8 cellular contexts compared by ENCODE assay signal in the genomic region with DNA sequence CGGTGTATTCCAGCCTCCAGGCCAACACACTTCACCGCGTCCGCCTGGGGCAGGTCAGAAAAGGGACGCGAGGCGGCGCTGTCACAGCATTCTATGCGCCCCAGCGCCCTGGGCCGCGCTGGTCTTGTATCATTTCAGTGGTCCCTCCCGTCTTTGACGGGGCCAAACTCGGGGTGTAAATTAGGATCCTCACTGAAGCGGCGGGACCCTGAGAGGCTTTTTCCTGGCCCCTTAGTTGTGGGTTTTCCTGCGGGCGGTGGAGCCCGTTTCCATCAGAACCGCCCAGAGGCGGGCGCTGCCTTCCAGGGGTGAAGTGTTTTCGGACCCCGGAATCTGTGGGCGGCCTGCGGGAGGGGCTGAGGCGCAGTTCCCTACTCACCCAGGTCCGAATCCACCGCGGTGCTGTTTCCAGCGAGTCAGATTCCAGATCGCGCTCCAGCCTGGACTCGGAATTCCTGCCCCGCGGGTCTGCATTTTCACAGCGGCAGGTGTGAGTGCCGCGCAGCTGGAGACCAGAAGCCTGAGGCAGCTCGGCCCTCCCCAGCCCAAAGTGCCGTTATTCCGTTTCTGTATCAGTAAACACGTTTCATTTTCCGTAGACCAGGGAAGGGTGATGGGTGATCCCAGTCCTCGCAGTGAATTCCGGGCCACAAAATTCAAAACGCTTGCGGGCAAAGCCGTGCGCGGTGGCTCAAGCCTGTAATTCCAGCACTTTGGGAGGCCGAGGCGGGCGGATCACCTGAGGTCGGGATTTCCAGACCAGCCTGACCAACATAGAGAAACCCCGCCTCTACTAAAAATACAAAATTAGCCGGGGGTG. TPM values are rescaled to one million over a fixed set of nuclear protein-coding genes. Genes with fewer than 3 reads are reported as not detected.
DNase-seq lines count a peak whose midpoint lies in the region; ATAC-seq, FAIRE-seq and TF ChIP-seq lines count a peak whose summit lies in the region.

No MANE protein-coding gene starts in this region.

- in situ Hi-C loops in HAP-1 (cut with MboI; ENCODE audit: low sequenced_read_pairs): loop anchor here (5.0 kb wide), 1 partner anchor 48 kb away; the partner anchor contains the start of gene DDX39B

- no peak for TF ChIP-seq POLR2A in spleen (IDR thresholded peaks at IDR 0.05)

- ATAC-seq in WTC11 (peak; percentile 67), HG02840 (IDR thresholded peaks at IDR 0.05; ENCODE audit: low FRiP score, unreplicated experiment) (no peak)

- H3K27me3 ChIP-seq in HAP-1 (ENCODE audit: low read depth) (no peaks in the 10 kb centered on the region), bronchial epithelial cell (ENCODE audit: control insufficient read depth, insufficient read depth, low read length) (no peaks in the 10 kb centered on the region), spleen (replicated peaks in 1 of 7) (no peaks in the 10 kb centered on the region)

- no peaks in the 10 kb centered on the region for H3K36me3 Mint-ChIP-seq in WTC11

- H3K4me3 Mint-ChIP-seq in WTC11: peak overlapping the region; percentile 91

- H3K36me3 ChIP-seq in HAP-1 (replicated peaks) (no peaks in the 10 kb centered on the region), bronchial epithelial cell (ENCODE audit: control insufficient read depth, insufficient read depth, low read length) (no peaks in the 10 kb centered on the region), spleen (no peaks in the 10 kb centered on the region)

- H3K9me3 Mint-ChIP-seq in WTC11: no peaks in the 10 kb centered on the region

- peak; percentile 60 for DNase-seq in DMS79 treated with DMSO at 0.1 percent for 48 hours (lab: John Stamatoyannopoulos, UW)
- peak; percentile 84 to 91 for DNase-seq in HAP-1 (ENCODE audit: low spot score in 2 of 2)
- DNase-seq in NCI-H2029 (lab: John Stamatoyannopoulos, UW): peak; percentile 60
- DNase-seq in WTC11 (ENCODE audit: low spot score): peak; percentile 92
- peak; percentile 51 for DNase-seq in bronchial epithelial cell (ENCODE audit: low read depth)
- DNase-seq in iris pigment epithelial cell (ENCODE audit: low read depth): peak; percentile 81
- peak; percentile 95 for DNase-seq in spleen

- peak overlapping the region; percentile 59 for H3K4me3 ChIP-seq in HAP-1
- H3K4me3 ChIP-seq in bronchial epithelial cell (ENCODE audit: low read depth, low read length): peak overlapping the region; percentile 53
- peak overlapping the region; percentile 44 to 87 (median 62) for H3K4me3 ChIP-seq in spleen

- POLR2A ChIA-PET in WTC11 (lab: Charles Lee): interaction anchor here (0.6 to 1.1 kb wide), 3 partner anchors 36 to 149 kb away, joined by 3 read pairs; partner anchors contain the start of gene DDX39B

- intact Hi-C loops in spleen (cut with DNase I; ENCODE audit: low total_unique reads): loop anchor here (10.0 kb wide), 1 partner anchor 89 kb away; the partner anchor contains the start of gene MICA

- peaks cover 30% of the 10 kb centered on the region for H3K27me3 Mint-ChIP-seq in WTC11 (ENCODE audit: low read depth)

- CTCF ChIA-PET in WTC11 (lab: Charles Lee): interaction anchor here (1.0 to 2.0 kb wide), 7 partner anchors 17 to 104 kb away, joined by 3 to 15 read pairs (median 5); partner anchors contain the start of genes ATP6V1G2 and MCCD1

- H3K9me3 ChIP-seq in HAP-1 (no peaks in the 10 kb centered on the region), spleen (no peaks in the 10 kb centered on the region)

- peak overlapping the region; percentile 91 for H3K27ac Mint-ChIP-seq in WTC11

- TF ChIP-seq CTCF in WTC11 (IDR thresholded peaks at IDR 0.05) (peak; percentile 73), bronchial epithelial cell (IDR thresholded peaks at IDR 0.05; ENCODE audit: insufficient read depth, low read length, severe bottlenecking) (peak; percentile 89), spleen (IDR thresholded peaks at IDR 0.05 in 8 of 11, conservative IDR thresholded peaks at IDR 0.05 in 3 of 11) (peak; percentile 53 to 93 (median 88))

- FAIRE-seq in bronchial epithelial cell (lab: Jason Lieb, UNC): no peak

- H3K4me1 Mint-ChIP-seq in WTC11: peaks cover 57% of the 10 kb centered on the region

- WGBS in spleen, 5 donors: 0 to 1% (median 0%) methylated on average over 37 to 58 of the region's 58 CpGs

- peaks cover 24% of the 10 kb centered on the region for H3K4me1 ChIP-seq in HAP-1
- H3K4me1 ChIP-seq in spleen: peaks cover 31 to 67% (median 51%) of the 10 kb centered on the region in 6 donors

- peak overlapping the region; percentile 84 to 95 (median 93) for H3K27ac ChIP-seq in spleen

TF ChIP-seq in WTC11, 78 proteins besides CTCF, POLR2A, EP300 and RAD21:
- TF ChIP-seq HMGXB4 (CRISPR knock-in tag; IDR thresholded peaks at IDR 0.05): peak; percentile 72
- TF ChIP-seq ELF4 (CRISPR knock-in tag; IDR thresholded peaks at IDR 0.05; ENCODE audit: low read depth): no peak
- TF ChIP-seq, protein P1, sequence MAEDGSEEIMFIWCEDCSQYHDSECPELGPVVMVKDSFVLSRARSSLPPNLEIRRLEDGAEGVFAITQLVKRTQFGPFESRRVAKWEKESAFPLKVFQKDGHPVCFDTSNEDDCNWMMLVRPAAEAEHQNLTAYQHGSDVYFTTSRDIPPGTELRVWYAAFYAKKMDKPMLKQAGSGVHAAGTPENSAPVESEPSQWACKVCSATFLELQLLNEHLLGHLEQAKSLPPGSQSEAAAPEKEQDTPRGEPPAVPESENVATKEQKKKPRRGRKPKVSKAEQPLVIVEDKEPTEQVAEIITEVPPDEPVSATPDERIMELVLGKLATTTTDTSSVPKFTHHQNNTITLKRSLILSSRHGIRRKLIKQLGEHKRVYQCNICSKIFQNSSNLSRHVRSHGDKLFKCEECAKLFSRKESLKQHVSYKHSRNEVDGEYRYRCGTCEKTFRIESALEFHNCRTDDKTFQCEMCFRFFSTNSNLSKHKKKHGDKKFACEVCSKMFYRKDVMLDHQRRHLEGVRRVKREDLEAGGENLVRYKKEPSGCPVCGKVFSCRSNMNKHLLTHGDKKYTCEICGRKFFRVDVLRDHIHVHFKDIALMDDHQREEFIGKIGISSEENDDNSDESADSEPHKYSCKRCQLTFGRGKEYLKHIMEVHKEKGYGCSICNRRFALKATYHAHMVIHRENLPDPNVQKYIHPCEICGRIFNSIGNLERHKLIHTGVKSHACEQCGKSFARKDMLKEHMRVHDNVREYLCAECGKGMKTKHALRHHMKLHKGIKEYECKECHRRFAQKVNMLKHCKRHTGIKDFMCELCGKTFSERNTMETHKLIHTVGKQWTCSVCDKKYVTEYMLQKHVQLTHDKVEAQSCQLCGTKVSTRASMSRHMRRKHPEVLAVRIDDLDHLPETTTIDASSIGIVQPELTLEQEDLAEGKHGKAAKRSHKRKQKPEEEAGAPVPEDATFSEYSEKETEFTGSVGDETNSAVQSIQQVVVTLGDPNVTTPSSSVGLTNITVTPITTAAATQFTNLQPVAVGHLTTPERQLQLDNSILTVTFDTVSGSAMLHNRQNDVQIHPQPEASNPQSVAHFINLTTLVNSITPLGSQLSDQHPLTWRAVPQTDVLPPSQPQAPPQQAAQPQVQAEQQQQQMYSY (CRISPR knock-in tag; IDR thresholded peaks at IDR 0.05): peak; percentile 48; the same call in 1 of the 2 replicates

RNA-seq across cellular contexts. Expression of gene MICB, which starts 3.9 kb away (rescaled TPM):
- total RNA-seq in WTC11 (2021): 26.9 to 37.0 TPM (median 27.0 TPM) in 3 replicates
- 2.9 and 3.7 TPM in 2 replicates for total RNA-seq in bronchial epithelial cell
- total RNA-seq in spleen: 10 to 100 TPM; 13.8 to 21.4 (median 15.0) TPM
- polyA plus RNA-seq in spleen: 1 to 10 TPM; 6.9 to 8.3 (median 6.9) TPM

RNA-seq across cellular contexts. Expression of gene MCCD1, which starts 34.7 kb away (rescaled TPM):
- total RNA-seq in WTC11 (2021) (not detected in 3 replicates), bronchial epithelial cell (not detected in 2 replicates), spleen (not detected)
- not detected for polyA plus RNA-seq in spleen

RNA-seq across cellular contexts. Expression of gene DDX39B, which starts 47.7 kb away (rescaled TPM):
- 704 to 738 TPM (median 712 TPM) in 3 replicates for total RNA-seq in WTC11 (2021)
- total RNA-seq in bronchial epithelial cell: 335 and 385 TPM in 2 replicates
- total RNA-seq in spleen: 100 to 1,000 TPM; 291 to 417 (median 354) TPM
- 100 to 1,000 TPM; 316 to 768 (median 493) TPM for polyA plus RNA-seq in spleen

RNA-seq across cellular contexts. Expression of gene ATP6V1G2, which starts 52.3 kb away (rescaled TPM):
- total RNA-seq in WTC11 (2021) (2.7 to 4.1 TPM (median 4.0 TPM) in 3 replicates), bronchial epithelial cell (0.26 and 0.51 TPM in 2 replicates), spleen (1 to 10 TPM; 2.0 to 3.7 (median 2.7) TPM)
- 1 to 10 TPM; 1.9 to 2.7 (median 2.2) TPM for polyA plus RNA-seq in spleen

RNA-seq across cellular contexts. Expression of gene NFKBIL1, which starts 53.3 kb away (rescaled TPM):
- 14.9 to 19.5 TPM (median 17.1 TPM) in 3 replicates for total RNA-seq in WTC11 (2021)
- total RNA-seq in bronchial epithelial cell: 38.9 and 40.0 TPM in 2 replicates
- 10 to 100 TPM; 11.0 to 36.3 (median 19.4) TPM for total RNA-seq in spleen
- 10 to 100 TPM; 16.9 to 24.2 (median 19.3) TPM for polyA plus RNA-seq in spleen
